1 cellular context compared by ENCODE assay signal in genomic region chr3:50573566-50574279, GRCh38.
TF ChIP-seq lines count a peak whose summit lies in the region.

No MANE protein-coding gene starts in this region.

TF ChIP-seq in K562, 482 proteins besides CTCF, POLR2A, EP300 and RAD21:
- TF ChIP-seq NFIX (CRISPR knock-in tag; IDR thresholded peaks at IDR 0.05; ENCODE audit: low read depth) (no peak), ZBTB17 (CRISPR knock-in tag; IDR thresholded peaks at IDR 0.05) (no peak), ZNF318 (IDR thresholded peaks at IDR 0.05; ENCODE audit: borderline replicate concordance in 1 of 2, low read depth in 1 of 2) (no peak), BRCA1 (IDR thresholded peaks at IDR 0.05) (no peak), BRCA1 (CRISPR knock-in tag; IDR thresholded peaks at IDR 0.05) (no peak)
TF ChIP-seq in K562: peak in this region for 0.
